ENCODE assay signal across 8 cellular contexts in genomic region chr11:2698386-2699184, GRCh38. TPM values are rescaled to one million over a fixed set of nuclear protein-coding genes. Genes with fewer than 3 reads are reported as not detected.
DNase-seq lines count a peak whose midpoint lies in the region; ATAC-seq and TF ChIP-seq lines count a peak whose summit lies in the region.

No MANE protein-coding gene starts in this region.

- intact Hi-C loops in OCI-LY7 (cut with micrococcal nuclease; ENCODE audit: unreplicated experiment): no loop called here

- H3K9me2 ChIP-seq in OCI-LY7 (ENCODE audit: insufficient read depth, low read length): no peaks in the 10 kb centered on the region

- H3K4me1 ChIP-seq in CD8-positive, alpha-beta memory T cell (ENCODE audit: insufficient read depth, low read length): peaks cover 10% of the 10 kb centered on the region
- H3K4me1 ChIP-seq in OCI-LY7 (ENCODE audit: insufficient read depth, low read length, poor library complexity, severe bottlenecking) (peaks cover 34% of the 10 kb centered on the region), neuronal stem cell (ENCODE audit: control insufficient read depth in 2 of 2, insufficient read depth in 1 of 2, low read depth in 1 of 2, low read length in 2 of 2) (peaks cover 15 to 24% of the 10 kb centered on the region in 2 donors)

- H3K9me3 ChIP-seq in CD8-positive, alpha-beta memory T cell (ENCODE audit: low read length): no peaks in the 10 kb centered on the region
- no peaks in the 10 kb centered on the region for H3K9me3 ChIP-seq in OCI-LY7 (ENCODE audit: low read length)
- no peaks in the 10 kb centered on the region for H3K9me3 ChIP-seq in neuronal stem cell (replicated peaks in 1 of 2; ENCODE audit: control insufficient read depth in 2 of 2, insufficient read depth in 1 of 2, low read depth in 1 of 2, low read length in 2 of 2)

- peaks cover 0 to 2% (median 0%) of the 10 kb centered on the region in 3 donors for H3K36me3 Mint-ChIP-seq in CD8-positive, alpha-beta memory T cell

- peak overlapping the region; percentile 53 for H2AK5ac ChIP-seq in neuronal stem cell (ENCODE audit: low read depth, low read length)

- no peak overlapping the region for H2BK120ac ChIP-seq in neuronal stem cell (ENCODE audit: low read depth, low read length)

- H3K79me2 ChIP-seq in OCI-LY7 (ENCODE audit: insufficient read depth, low read depth, low read length): peaks cover 16% of the 10 kb centered on the region; the same call in 1 of the 2 replicates

- no peaks in the 10 kb centered on the region for H3K27me3 ChIP-seq in CD8-positive, alpha-beta memory T cell (ENCODE audit: insufficient read depth, low read length, poor library complexity, severe bottlenecking)
- H3K27me3 ChIP-seq in neuronal stem cell (ENCODE audit: control insufficient read depth in 3 of 3, insufficient read depth in 3 of 3, low read depth in 1 of 3, low read length in 3 of 3): peaks cover 0 to 25% (median 0%) of the 10 kb centered on the region in 3 experiments

- H3K27ac Mint-ChIP-seq in CD8-positive, alpha-beta memory T cell: peak overlapping the region in 7 of 8 donors; percentile 13 to 90 (median 61)

- H3K27ac ChIP-seq in CD8-positive, alpha-beta memory T cell (ENCODE audit: low read depth, low read length): peak overlapping the region; percentile 65
- H3K27ac ChIP-seq in OCI-LY7 (ENCODE audit: low read depth, low read length, poor library complexity, severe bottlenecking) (no peak overlapping the region), neuronal stem cell (replicated peaks; ENCODE audit: low read length) (no peak overlapping the region)

- no peak overlapping the region for H4K8ac ChIP-seq in neuronal stem cell (ENCODE audit: low read depth, low read length)

- no peak overlapping the region for H2BK5ac ChIP-seq in neuronal stem cell (ENCODE audit: low read length)

- CTCF ChIA-PET in CD8-positive, alpha-beta memory T cell (lab: Charles Lee): no interaction called here
- CTCF ChIA-PET in OCI-LY7 (lab: Charles Lee; ENCODE audit: unreplicated experiment): no interaction called here

- H3K4me2 ChIP-seq in OCI-LY7 (ENCODE audit: low read length): peak overlapping the region; percentile 76
- peak overlapping the region; percentile 66 for H3K4me2 ChIP-seq in neuronal stem cell (ENCODE audit: insufficient read depth, low read length, poor library complexity, severe bottlenecking)

- H3K27me3 Mint-ChIP-seq in CD8-positive, alpha-beta memory T cell: no peaks in the 10 kb centered on the region

- POLR2A ChIA-PET in CD8-positive, alpha-beta memory T cell (lab: Charles Lee): no interaction called here
- POLR2A ChIA-PET in OCI-LY7 (lab: Charles Lee): no interaction called here

- H3K36me3 ChIP-seq in CD8-positive, alpha-beta memory T cell (ENCODE audit: insufficient read depth, low read length): no peaks in the 10 kb centered on the region
- H3K36me3 ChIP-seq in OCI-LY7 (ENCODE audit: insufficient read depth, low read length) (no peaks in the 10 kb centered on the region), neuronal stem cell (replicated peaks in 1 of 2; ENCODE audit: control insufficient read depth in 2 of 2, insufficient read depth in 2 of 2, low read length in 2 of 2) (no peaks in the 10 kb centered on the region)

- TF ChIP-seq CTCF in OCI-LY7 (conservative IDR thresholded peaks at IDR 0.05; ENCODE audit: low read length): 0 out of 2 replicates have a peak, but pooled peaks have one; percentile 22
- TF ChIP-seq CTCF in epithelial cell of proximal tubule (conservative IDR thresholded peaks at IDR 0.05; ENCODE audit: low read depth, low read length): no peak

- H3K14ac ChIP-seq in neuronal stem cell (ENCODE audit: low read length): peak overlapping the region; percentile 39

- H3K4me3 Mint-ChIP-seq in CD8-positive, alpha-beta memory T cell: peak overlapping the region; percentile 78 to 92 (median 83)

- H2BK15ac ChIP-seq in neuronal stem cell (ENCODE audit: low read length): no peak overlapping the region

- H4K91ac ChIP-seq in neuronal stem cell (ENCODE audit: low read depth, low read length, poor library complexity): no peak overlapping the region

- BruUV-seq in OCI-LY7 (replicated peaks; lab: Mats Ljungman, UMichigan): no TSS peak

- no peak overlapping the region for H3K4ac ChIP-seq in neuronal stem cell (ENCODE audit: low read length)

- ATAC-seq in GM18517 (IDR thresholded peaks at IDR 0.05; ENCODE audit: unreplicated experiment): no peak
- no peak for ATAC-seq in GM18870 (IDR thresholded peaks at IDR 0.05; ENCODE audit: unreplicated experiment)

- no CpG with 5 or more reads among the region's 20 CpGs for WGBS in neuronal stem cell (ENCODE audit: extremely low coverage in 2 of 2, insufficient read length in 2 of 2, insufficient replicate concordance in 1 of 2), 2 donors

- no peak overlapping the region for H3K9ac ChIP-seq in neuronal stem cell (ENCODE audit: low read depth, low read length, poor library complexity)

- no peaks in the 10 kb centered on the region for H3K79me1 ChIP-seq in neuronal stem cell (ENCODE audit: low read depth, low read length)

- H3K4me1 Mint-ChIP-seq in CD8-positive, alpha-beta memory T cell: peaks cover 10 to 11% (median 10%) of the 10 kb centered on the region in 3 donors

- no peak overlapping the region for H2BK12ac ChIP-seq in neuronal stem cell (ENCODE audit: low read length)

- peak overlapping the region; percentile 35 for H3K4me3 ChIP-seq in CD8-positive, alpha-beta memory T cell (ENCODE audit: low read length)
- peak overlapping the region; percentile 71 for H3K4me3 ChIP-seq in OCI-LY7 (ENCODE audit: low read depth, low read length, poor library complexity, severe bottlenecking)
- H3K4me3 ChIP-seq in epithelial cell of proximal tubule (ENCODE audit: low read depth, low read length): peak overlapping the region; percentile 80
- H3K4me3 ChIP-seq in neuronal stem cell (ENCODE audit: low read length in 2 of 2): peak overlapping the region; percentile 63 to 84

- H3K18ac ChIP-seq in neuronal stem cell (ENCODE audit: low read length): no peak overlapping the region

- H3K23ac ChIP-seq in neuronal stem cell (ENCODE audit: low read depth, low read length, poor library complexity): peak overlapping the region; percentile 29

- H2AFZ ChIP-seq in OCI-LY7 (ENCODE audit: low read length): no peak overlapping the region
- H2AFZ ChIP-seq in neuronal stem cell (ENCODE audit: low read length): no peak overlapping the region

- peak in 1 of 5 donors; percentile 41 for DNase-seq in CD8-positive, alpha-beta memory T cell
- DNase-seq in OCI-LY7 (ENCODE audit: low spot score) (no peak), epithelial cell of proximal tubule (ENCODE audit: low read depth) (no peak), neuronal stem cell (ENCODE audit: low spot score) (no peak), HuH-7.5 (ENCODE audit: low spot score) (no peak), HK-2 (ENCODE audit: unreplicated experiment) (no peak)

- no peaks in the 10 kb centered on the region for H3K9me3 Mint-ChIP-seq in CD8-positive, alpha-beta memory T cell

- H4K20me1 ChIP-seq in OCI-LY7 (ENCODE audit: insufficient read depth, low read length): 0 out of 2 replicates have a peak, but pooled peaks cover 4% of the 10 kb centered on the region

RNA-seq across cellular contexts. Expression of gene KCNQ1OT1, which starts 1.2 kb away (rescaled TPM):
- under 1 TPM; 0.20 TPM for total RNA-seq in CD8-positive, alpha-beta memory T cell
- polyA plus RNA-seq in CD8-positive, alpha-beta memory T cell: 0.08 TPM
- total RNA-seq in OCI-LY7 (2014; rRNA removed; shearing (Covaris generic)): 2.5 and 2.9 TPM in 2 replicates
- total RNA-seq in OCI-LY7 (2022) (3.4 TPM in 2 replicates), epithelial cell of proximal tubule (0.14 and 0.63 TPM in 2 replicates)
- 0.08 TPM for polyA plus RNA-seq in neuronal stem cell (2013, experiment 1 of 2)
- polyA plus RNA-seq in neuronal stem cell (2013, experiment 2 of 2): 0.11 TPM
